1 cellular context compared by ENCODE assay signal in genomic region chr15:90184119-90184785, GRCh38.
TF ChIP-seq lines count a peak whose summit lies in the region.

No MANE protein-coding gene starts in this region.

TF ChIP-seq in HEK293, 187 proteins besides CTCF, POLR2A, EP300 and RAD21 (continued from another document and continues in another):
- TF ChIP-seq ZNF26 (tag by site-specific recombination; IDR thresholded peaks at IDR 0.05): no peak
- peak; percentile 90; the same call in 1 of the 2 replicates for TF ChIP-seq ZNF121 (tag by site-specific recombination; IDR thresholded peaks at IDR 0.05)
- no peak for TF ChIP-seq ZNF571 (tag by site-specific recombination; IDR thresholded peaks at IDR 0.05)
- TF ChIP-seq ZNF544 (tag by site-specific recombination; IDR thresholded peaks at IDR 0.05): no peak
- no peak for TF ChIP-seq ZNF19 (tag by site-specific recombination; IDR thresholded peaks at IDR 0.05; ENCODE audit: low read depth)
- TF ChIP-seq ZNF335 (tag by site-specific recombination; conservative IDR thresholded peaks at IDR 0.05): peak; percentile 98
- no peak; the same call in 1 of the 2 replicates for TF ChIP-seq GLIS2 (tag by site-specific recombination; IDR thresholded peaks at IDR 0.05)
- TF ChIP-seq ZBTB17 (tag by site-specific recombination; IDR thresholded peaks at IDR 0.05): no peak; the same call in 1 of the 2 replicates
- TF ChIP-seq ZNF488 (tag by site-specific recombination; IDR thresholded peaks at IDR 0.05): no peak
- peak; percentile 67; the same call in 1 of the 2 replicates for TF ChIP-seq ZNF24 (tag by site-specific recombination; IDR thresholded peaks at IDR 0.05)
- TF ChIP-seq SP3 (tag by site-specific recombination; IDR thresholded peaks at IDR 0.05): peak; percentile 75
- TF ChIP-seq ZFHX2 (tag by site-specific recombination; conservative IDR thresholded peaks at IDR 0.05): peak; percentile 96
- peak; percentile 45 for TF ChIP-seq KLF17 (tag by site-specific recombination; IDR thresholded peaks at IDR 0.05)
- TF ChIP-seq HOXD13 (CRISPR knock-in tag; IDR thresholded peaks at IDR 0.05; ENCODE audit: borderline replicate concordance): no peak
- peak; percentile 88 for TF ChIP-seq EGR2 (tag by site-specific recombination; IDR thresholded peaks at IDR 0.05; ENCODE audit: low read depth)
- no peak for TF ChIP-seq ZNF707 (tag by site-specific recombination; IDR thresholded peaks at IDR 0.05)
- no peak for TF ChIP-seq ZNF549 (tag by site-specific recombination; IDR thresholded peaks at IDR 0.05)
- TF ChIP-seq ZBTB7A (tag by site-specific recombination; IDR thresholded peaks at IDR 0.05; ENCODE audit: low read depth): 0 out of 2 replicates have a peak, but pooled peaks have one; percentile 8
- no peak for TF ChIP-seq ZNF266 (tag by site-specific recombination; IDR thresholded peaks at IDR 0.05; ENCODE audit: low read depth)
- no peak for TF ChIP-seq ZBTB10 (tag by site-specific recombination; IDR thresholded peaks at IDR 0.05)
- no peak for TF ChIP-seq KLF16 (tag by site-specific recombination; IDR thresholded peaks at IDR 0.05)
- no peak for TF ChIP-seq ZNF138 (tag by site-specific recombination; IDR thresholded peaks at IDR 0.05; ENCODE audit: borderline replicate concordance)
- TF ChIP-seq ZNF704 (tag by site-specific recombination; IDR thresholded peaks at IDR 0.05): no peak
- TF ChIP-seq ZNF555 (tag by site-specific recombination; conservative IDR thresholded peaks at IDR 0.05): no peak
- TF ChIP-seq ZNF561 (tag by site-specific recombination; IDR thresholded peaks at IDR 0.05; ENCODE audit: borderline replicate concordance): no peak
- no peak for TF ChIP-seq ZNF23 (tag by site-specific recombination; IDR thresholded peaks at IDR 0.05; ENCODE audit: borderline replicate concordance)
- TF ChIP-seq KLF7 (tag by site-specific recombination; IDR thresholded peaks at IDR 0.05; ENCODE audit: borderline replicate concordance): no peak
- TF ChIP-seq HOXA7 (CRISPR knock-in tag; IDR thresholded peaks at IDR 0.05; ENCODE audit: borderline replicate concordance): no peak
- TF ChIP-seq KLF1 (tag by site-specific recombination; IDR thresholded peaks at IDR 0.05): peak; percentile 84
- no peak for TF ChIP-seq REST (tag by site-specific recombination; IDR thresholded peaks at IDR 0.05)
- peak; percentile 85 for TF ChIP-seq ZNF580 (tag by site-specific recombination; IDR thresholded peaks at IDR 0.05)
- TF ChIP-seq ZBTB21 (tag by site-specific recombination; IDR thresholded peaks at IDR 0.05): no peak
- TF ChIP-seq SCRT1 (tag by site-specific recombination; IDR thresholded peaks at IDR 0.05; ENCODE audit: borderline replicate concordance): no peak
- no peak for TF ChIP-seq ZNF148 (tag by site-specific recombination; IDR thresholded peaks at IDR 0.05; ENCODE audit: borderline replicate concordance)
- 0 out of 2 replicates have a peak, but pooled peaks have one; percentile 40 for TF ChIP-seq ZEB2 (tag by site-specific recombination; IDR thresholded peaks at IDR 0.05)
- TF ChIP-seq ZNF362 (tag by site-specific recombination; IDR thresholded peaks at IDR 0.05): no peak
- no peak for TF ChIP-seq ZNF558 (tag by site-specific recombination; IDR thresholded peaks at IDR 0.05)
- TF ChIP-seq PATZ1 (tag by site-specific recombination; IDR thresholded peaks at IDR 0.05): peak; percentile 84; the same call in 1 of the 2 replicates
- no peak for TF ChIP-seq ZNF324 (tag by site-specific recombination; IDR thresholded peaks at IDR 0.05)
- 0 out of 2 replicates have a peak, but pooled peaks have one; percentile 25 for TF ChIP-seq ZNF391 (tag by site-specific recombination; IDR thresholded peaks at IDR 0.05; ENCODE audit: borderline replicate concordance, low read depth)
